ENCODE assay signal across 1 cellular context in the genomic region with DNA sequence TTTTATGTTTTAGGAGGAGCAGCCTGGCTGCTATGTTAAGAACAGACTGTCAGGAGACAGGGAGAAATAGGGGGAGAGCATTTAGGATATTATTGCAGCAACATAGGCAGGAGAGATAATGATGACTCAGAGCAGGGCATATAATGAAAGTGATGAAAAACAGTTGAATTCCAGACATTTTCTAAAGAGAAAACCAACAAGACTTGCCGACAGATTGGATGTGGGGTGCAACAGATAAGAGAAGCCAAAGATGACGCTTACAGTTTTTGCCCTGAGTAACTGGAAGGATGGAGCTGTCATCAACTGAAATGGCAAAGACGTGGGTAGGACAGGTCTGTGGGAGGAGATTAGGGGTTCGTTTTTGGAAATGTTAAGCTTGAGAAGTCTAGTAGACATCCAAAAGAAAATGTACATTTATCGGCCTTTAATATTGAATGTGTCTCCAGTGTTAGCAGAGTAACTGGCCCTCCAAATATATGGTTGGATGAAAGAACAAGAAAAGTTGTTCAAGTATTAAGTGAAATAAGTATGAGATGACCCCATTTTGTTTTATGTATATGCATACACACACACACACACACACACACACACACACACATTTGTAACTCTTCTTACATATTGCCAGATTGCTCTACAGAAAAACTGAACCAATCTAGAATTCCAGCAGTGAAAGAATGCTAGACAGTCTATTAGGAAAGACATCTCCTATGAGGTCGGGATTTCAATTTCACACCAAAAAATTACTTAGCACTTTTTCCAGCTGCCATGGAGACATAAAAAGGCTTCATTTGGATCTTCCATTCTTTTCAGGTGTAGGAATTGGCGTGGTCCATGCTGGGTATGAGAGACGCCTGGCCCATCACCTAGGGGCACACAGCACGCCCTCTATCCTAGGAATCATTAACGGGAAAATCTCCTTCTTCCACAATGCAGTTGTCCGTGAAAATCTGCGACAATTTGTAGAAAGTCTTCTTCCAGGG.
A peak's percentile ranks its signal among the peaks of the same experiment; 100 is the strongest.
TF ChIP-seq lines count a peak whose summit lies in the region.

No MANE protein-coding gene starts in this region.

TF ChIP-seq in K562, 482 proteins besides CTCF, POLR2A, EP300 and RAD21 (continued from another document and continues in another):
- TF ChIP-seq, protein P1, sequence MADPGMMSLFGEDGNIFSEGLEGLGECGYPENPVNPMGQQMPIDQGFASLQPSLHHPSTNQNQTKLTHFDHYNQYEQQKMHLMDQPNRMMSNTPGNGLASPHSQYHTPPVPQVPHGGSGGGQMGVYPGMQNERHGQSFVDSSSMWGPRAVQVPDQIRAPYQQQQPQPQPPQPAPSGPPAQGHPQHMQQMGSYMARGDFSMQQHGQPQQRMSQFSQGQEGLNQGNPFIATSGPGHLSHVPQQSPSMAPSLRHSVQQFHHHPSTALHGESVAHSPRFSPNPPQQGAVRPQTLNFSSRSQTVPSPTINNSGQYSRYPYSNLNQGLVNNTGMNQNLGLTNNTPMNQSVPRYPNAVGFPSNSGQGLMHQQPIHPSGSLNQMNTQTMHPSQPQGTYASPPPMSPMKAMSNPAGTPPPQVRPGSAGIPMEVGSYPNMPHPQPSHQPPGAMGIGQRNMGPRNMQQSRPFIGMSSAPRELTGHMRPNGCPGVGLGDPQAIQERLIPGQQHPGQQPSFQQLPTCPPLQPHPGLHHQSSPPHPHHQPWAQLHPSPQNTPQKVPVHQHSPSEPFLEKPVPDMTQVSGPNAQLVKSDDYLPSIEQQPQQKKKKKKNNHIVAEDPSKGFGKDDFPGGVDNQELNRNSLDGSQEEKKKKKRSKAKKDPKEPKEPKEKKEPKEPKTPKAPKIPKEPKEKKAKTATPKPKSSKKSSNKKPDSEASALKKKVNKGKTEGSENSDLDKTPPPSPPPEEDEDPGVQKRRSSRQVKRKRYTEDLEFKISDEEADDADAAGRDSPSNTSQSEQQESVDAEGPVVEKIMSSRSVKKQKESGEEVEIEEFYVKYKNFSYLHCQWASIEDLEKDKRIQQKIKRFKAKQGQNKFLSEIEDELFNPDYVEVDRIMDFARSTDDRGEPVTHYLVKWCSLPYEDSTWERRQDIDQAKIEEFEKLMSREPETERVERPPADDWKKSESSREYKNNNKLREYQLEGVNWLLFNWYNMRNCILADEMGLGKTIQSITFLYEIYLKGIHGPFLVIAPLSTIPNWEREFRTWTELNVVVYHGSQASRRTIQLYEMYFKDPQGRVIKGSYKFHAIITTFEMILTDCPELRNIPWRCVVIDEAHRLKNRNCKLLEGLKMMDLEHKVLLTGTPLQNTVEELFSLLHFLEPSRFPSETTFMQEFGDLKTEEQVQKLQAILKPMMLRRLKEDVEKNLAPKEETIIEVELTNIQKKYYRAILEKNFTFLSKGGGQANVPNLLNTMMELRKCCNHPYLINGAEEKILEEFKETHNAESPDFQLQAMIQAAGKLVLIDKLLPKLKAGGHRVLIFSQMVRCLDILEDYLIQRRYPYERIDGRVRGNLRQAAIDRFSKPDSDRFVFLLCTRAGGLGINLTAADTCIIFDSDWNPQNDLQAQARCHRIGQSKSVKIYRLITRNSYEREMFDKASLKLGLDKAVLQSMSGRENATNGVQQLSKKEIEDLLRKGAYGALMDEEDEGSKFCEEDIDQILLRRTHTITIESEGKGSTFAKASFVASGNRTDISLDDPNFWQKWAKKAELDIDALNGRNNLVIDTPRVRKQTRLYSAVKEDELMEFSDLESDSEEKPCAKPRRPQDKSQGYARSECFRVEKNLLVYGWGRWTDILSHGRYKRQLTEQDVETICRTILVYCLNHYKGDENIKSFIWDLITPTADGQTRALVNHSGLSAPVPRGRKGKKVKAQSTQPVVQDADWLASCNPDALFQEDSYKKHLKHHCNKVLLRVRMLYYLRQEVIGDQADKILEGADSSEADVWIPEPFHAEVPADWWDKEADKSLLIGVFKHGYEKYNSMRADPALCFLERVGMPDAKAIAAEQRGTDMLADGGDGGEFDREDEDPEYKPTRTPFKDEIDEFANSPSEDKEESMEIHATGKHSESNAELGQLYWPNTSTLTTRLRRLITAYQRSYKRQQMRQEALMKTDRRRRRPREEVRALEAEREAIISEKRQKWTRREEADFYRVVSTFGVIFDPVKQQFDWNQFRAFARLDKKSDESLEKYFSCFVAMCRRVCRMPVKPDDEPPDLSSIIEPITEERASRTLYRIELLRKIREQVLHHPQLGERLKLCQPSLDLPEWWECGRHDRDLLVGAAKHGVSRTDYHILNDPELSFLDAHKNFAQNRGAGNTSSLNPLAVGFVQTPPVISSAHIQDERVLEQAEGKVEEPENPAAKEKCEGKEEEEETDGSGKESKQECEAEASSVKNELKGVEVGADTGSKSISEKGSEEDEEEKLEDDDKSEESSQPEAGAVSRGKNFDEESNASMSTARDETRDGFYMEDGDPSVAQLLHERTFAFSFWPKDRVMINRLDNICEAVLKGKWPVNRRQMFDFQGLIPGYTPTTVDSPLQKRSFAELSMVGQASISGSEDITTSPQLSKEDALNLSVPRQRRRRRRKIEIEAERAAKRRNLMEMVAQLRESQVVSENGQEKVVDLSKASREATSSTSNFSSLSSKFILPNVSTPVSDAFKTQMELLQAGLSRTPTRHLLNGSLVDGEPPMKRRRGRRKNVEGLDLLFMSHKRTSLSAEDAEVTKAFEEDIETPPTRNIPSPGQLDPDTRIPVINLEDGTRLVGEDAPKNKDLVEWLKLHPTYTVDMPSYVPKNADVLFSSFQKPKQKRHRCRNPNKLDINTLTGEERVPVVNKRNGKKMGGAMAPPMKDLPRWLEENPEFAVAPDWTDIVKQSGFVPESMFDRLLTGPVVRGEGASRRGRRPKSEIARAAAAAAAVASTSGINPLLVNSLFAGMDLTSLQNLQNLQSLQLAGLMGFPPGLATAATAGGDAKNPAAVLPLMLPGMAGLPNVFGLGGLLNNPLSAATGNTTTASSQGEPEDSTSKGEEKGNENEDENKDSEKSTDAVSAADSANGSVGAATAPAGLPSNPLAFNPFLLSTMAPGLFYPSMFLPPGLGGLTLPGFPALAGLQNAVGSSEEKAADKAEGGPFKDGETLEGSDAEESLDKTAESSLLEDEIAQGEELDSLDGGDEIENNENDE (IDR thresholded peaks at IDR 0.05; ENCODE audit: low read depth, low read length) = peak; percentile 55
- TF ChIP-seq, protein P2, sequence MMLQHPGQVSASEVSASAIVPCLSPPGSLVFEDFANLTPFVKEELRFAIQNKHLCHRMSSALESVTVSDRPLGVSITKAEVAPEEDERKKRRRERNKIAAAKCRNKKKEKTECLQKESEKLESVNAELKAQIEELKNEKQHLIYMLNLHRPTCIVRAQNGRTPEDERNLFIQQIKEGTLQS (IDR thresholded peaks at IDR 0.05) = peak; percentile 100
- TF ChIP-seq, protein P2 (CRISPR knock-in tag; conservative IDR thresholded peaks at IDR 0.05) = peak; percentile 98
- TF ChIP-seq PURB (CRISPR knock-in tag; IDR thresholded peaks at IDR 0.05; ENCODE audit: low read depth) (no peak), ZNF764 (CRISPR knock-in tag; IDR thresholded peaks at IDR 0.05; ENCODE audit: low read depth) (no peak), CBX3 (IDR thresholded peaks at IDR 0.05; ENCODE audit: borderline replicate concordance in 1 of 2, low read length in 2 of 2) (peak in 1 of 2 experiments; percentile 81; a peak in 1 of 3 replicates), CC2D1A (IDR thresholded peaks at IDR 0.05) (peak; percentile 93), MEF2D (tag; conservative IDR thresholded peaks at IDR 0.05; ENCODE audit: low read depth) (peak; percentile 83), ETV1 (tag; conservative IDR thresholded peaks at IDR 0.05; ENCODE audit: low read depth) (peak; percentile 59; the same call in 1 of the 2 replicates), MTA2 (IDR thresholded peaks at IDR 0.05; ENCODE audit: low read depth) (peak; percentile 94), RNF2 (IDR thresholded peaks at IDR 0.05) (peak; percentile 93), PHTF2 (CRISPR knock-in tag; IDR thresholded peaks at IDR 0.05) (no peak), ZNF431 (CRISPR knock-in tag; IDR thresholded peaks at IDR 0.05) (no peak), NCOR1 (IDR thresholded peaks at IDR 0.05) (peak; percentile 99), SMARCB1 (IDR thresholded peaks at IDR 0.05; ENCODE audit: insufficient read length, low read depth) (peak; percentile 93), CREB1 (IDR thresholded peaks at IDR 0.05) (peak; percentile 86), CREB1 (CRISPR knock-in tag; IDR thresholded peaks at IDR 0.05) (peak; percentile 63), HMGN3 (IDR thresholded peaks at IDR 0.05; ENCODE audit: borderline replicate concordance, extremely low read depth, insufficient read length, low read depth, low read length) (peak; percentile 86), HNRNPL (IDR thresholded peaks at IDR 0.05; ENCODE audit: low read depth, low read length) (0 out of 2 replicates have a peak, but pooled peaks have one; percentile 14)
- TF ChIP-seq, protein P3, sequence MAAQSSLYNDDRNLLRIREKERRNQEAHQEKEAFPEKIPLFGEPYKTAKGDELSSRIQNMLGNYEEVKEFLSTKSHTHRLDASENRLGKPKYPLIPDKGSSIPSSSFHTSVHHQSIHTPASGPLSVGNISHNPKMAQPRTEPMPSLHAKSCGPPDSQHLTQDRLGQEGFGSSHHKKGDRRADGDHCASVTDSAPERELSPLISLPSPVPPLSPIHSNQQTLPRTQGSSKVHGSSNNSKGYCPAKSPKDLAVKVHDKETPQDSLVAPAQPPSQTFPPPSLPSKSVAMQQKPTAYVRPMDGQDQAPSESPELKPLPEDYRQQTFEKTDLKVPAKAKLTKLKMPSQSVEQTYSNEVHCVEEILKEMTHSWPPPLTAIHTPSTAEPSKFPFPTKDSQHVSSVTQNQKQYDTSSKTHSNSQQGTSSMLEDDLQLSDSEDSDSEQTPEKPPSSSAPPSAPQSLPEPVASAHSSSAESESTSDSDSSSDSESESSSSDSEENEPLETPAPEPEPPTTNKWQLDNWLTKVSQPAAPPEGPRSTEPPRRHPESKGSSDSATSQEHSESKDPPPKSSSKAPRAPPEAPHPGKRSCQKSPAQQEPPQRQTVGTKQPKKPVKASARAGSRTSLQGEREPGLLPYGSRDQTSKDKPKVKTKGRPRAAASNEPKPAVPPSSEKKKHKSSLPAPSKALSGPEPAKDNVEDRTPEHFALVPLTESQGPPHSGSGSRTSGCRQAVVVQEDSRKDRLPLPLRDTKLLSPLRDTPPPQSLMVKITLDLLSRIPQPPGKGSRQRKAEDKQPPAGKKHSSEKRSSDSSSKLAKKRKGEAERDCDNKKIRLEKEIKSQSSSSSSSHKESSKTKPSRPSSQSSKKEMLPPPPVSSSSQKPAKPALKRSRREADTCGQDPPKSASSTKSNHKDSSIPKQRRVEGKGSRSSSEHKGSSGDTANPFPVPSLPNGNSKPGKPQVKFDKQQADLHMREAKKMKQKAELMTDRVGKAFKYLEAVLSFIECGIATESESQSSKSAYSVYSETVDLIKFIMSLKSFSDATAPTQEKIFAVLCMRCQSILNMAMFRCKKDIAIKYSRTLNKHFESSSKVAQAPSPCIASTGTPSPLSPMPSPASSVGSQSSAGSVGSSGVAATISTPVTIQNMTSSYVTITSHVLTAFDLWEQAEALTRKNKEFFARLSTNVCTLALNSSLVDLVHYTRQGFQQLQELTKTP (IDR thresholded peaks at IDR 0.05; ENCODE audit: low read depth in 1 of 2, partially characterized antibody in 2 of 2) = peak in 1 of 2 experiments; percentile 94
- TF ChIP-seq, protein P4, sequence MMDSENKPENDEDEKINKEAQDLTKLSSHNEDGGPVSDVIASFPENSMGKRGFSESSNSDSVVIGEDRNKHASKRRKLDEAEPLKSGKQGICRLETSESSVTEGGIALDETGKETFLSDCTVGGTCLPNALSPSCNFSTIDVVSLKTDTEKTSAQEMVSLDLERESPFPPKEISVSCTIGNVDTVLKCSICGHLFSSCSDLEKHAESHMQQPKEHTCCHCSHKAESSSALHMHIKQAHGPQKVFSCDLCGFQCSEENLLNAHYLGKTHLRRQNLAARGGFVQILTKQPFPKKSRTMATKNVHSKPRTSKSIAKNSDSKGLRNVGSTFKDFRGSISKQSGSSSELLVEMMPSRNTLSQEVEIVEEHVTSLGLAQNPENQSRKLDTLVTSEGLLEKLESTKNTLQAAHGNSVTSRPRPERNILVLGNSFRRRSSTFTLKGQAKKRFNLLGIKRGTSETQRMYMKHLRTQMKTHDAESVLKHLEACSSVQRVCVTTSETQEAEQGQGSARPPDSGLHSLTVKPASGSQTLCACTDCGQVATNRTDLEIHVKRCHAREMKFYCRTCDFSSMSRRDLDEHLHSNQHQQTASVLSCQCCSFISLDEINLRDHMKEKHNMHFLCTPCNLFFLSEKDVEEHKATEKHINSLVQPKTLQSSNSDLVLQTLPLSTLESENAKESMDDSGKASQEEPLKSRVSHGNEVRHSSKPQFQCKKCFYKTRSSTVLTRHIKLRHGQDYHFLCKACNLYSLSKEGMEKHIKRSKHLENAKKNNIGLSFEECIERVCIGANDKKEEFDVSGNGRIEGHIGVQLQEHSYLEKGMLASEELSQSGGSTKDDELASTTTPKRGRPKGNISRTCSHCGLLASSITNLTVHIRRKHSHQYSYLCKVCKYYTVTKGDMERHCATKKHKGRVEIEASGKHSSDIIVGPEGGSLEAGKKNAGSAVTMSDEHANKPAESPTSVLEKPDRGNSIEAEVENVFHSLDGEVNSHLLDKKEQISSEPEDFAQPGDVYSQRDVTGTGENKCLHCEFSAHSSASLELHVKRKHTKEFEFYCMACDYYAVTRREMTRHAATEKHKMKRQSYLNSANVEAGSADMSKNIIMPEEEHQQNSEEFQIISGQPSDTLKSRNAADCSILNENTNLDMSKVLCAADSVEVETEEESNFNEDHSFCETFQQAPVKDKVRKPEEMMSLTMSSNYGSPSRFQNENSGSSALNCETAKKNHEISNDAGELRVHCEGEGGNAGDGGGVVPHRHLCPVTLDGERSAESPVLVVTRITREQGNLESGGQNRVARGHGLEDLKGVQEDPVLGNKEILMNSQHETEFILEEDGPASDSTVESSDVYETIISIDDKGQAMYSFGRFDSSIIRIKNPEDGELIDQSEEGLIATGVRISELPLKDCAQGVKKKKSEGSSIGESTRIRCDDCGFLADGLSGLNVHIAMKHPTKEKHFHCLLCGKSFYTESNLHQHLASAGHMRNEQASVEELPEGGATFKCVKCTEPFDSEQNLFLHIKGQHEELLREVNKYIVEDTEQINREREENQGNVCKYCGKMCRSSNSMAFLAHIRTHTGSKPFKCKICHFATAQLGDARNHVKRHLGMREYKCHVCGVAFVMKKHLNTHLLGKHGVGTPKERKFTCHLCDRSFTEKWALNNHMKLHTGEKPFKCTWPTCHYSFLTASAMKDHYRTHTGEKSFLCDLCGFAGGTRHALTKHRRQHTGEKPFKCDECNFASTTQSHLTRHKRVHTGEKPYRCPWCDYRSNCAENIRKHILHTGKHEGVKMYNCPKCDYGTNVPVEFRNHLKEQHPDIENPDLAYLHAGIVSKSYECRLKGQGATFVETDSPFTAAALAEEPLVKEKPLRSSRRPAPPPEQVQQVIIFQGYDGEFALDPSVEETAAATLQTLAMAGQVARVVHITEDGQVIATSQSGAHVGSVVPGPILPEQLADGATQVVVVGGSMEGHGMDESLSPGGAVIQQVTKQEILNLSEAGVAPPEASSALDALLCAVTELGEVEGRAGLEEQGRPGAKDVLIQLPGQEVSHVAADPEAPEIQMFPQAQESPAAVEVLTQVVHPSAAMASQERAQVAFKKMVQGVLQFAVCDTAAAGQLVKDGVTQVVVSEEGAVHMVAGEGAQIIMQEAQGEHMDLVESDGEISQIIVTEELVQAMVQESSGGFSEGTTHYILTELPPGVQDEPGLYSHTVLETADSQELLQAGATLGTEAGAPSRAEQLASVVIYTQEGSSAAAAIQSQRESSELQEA (IDR thresholded peaks at IDR 0.05; ENCODE audit: low read depth) = no peak
